19 cellular contexts compared by ENCODE assay signal in genomic region chr17:76789235-76789788, GRCh38. TPM values are rescaled to one million over a fixed set of nuclear protein-coding genes. Genes with fewer than 3 reads are reported as not detected.
DNase-seq lines count a peak whose midpoint lies in the region; ATAC-seq and TF ChIP-seq lines count a peak whose summit lies in the region.
"Had no signal": no experiment of that assay in that cellular context is flagged by ENCODE, and none has a peak within 500 bp of the region (broad histone marks: within the 10 kb centered on the region; RNA-seq: fewer than 3 reads in every experiment).

No MANE protein-coding gene starts in this region.

- H3K27me3 Mint-ChIP-seq in nephron progenitor cell (ENCODE audit: low read depth, poor library complexity) = peaks cover 2% of the 10 kb centered on the region
- H3K27me3 Mint-ChIP-seq in activated T-cell treated with anti-CD3 and anti-CD28 coated beads, Interleukin-2, amount 50 U/mL, for 72 hours (ENCODE audit: low read depth) = no peaks in the 10 kb centered on the region
- no peaks in the 10 kb centered on the region for H3K27me3 Mint-ChIP-seq in naive thymus-derived CD8-positive, alpha-beta T cell

- TF ChIP-seq EP300 in SK-N-SH (IDR thresholded peaks at IDR 0.05; ENCODE audit: borderline replicate concordance in 1 of 2, low read depth in 1 of 2, low read length in 1 of 2) = no peak; a peak in 1 of 4 replicates

- no peaks in the 10 kb centered on the region for H3K9me2 ChIP-seq in SK-N-SH

- H3K9me3 ChIP-seq in SK-N-SH = no peaks in the 10 kb centered on the region
- H3K9me3 ChIP-seq: neutrophil, right lobe of liver, suprapubic skin had no signal

- H2AFZ ChIP-seq in SK-N-SH (ENCODE audit: low read depth) = no peak overlapping the region

- H3K36me3 Mint-ChIP-seq in nephron progenitor cell (ENCODE audit: low read depth) = peaks cover 24% of the 10 kb centered on the region
- H3K36me3 Mint-ChIP-seq in activated T-cell treated with anti-CD3 and anti-CD28 coated beads, Interleukin-2, amount 50 U/mL, for 72 hours (ENCODE audit: insufficient read depth in 2 of 2) = peaks cover 0 to 1% of the 10 kb centered on the region in 2 donors
- H3K36me3 Mint-ChIP-seq in naive thymus-derived CD8-positive, alpha-beta T cell = peaks cover 0 to 3% (median 2%) of the 10 kb centered on the region in 3 donors

- no peaks in the 10 kb centered on the region for H3K79me2 ChIP-seq in SK-N-SH (ENCODE audit: insufficient read depth)

- 60% methylated on average over 8 of the region's 8 CpGs for WGBS in SK-N-SH (ENCODE audit: low lambda C conversion rate)

- DNase-seq in EH (ENCODE audit: low read depth) (peak; percentile 45), NCI-H146 treated with DMSO at 0.1 percent for 48 hours (lab: John Stamatoyannopoulos, UW; ENCODE audit: unreplicated experiment) (peak; percentile 84), SK-N-SH (peak; percentile 48), nephron progenitor cell (peak; percentile 16), head of caudate nucleus (no peak), T-helper 1 cell (no peak)
- no peak for DNase-seq in activated T-cell treated with anti-CD3 and anti-CD28 coated beads, Interleukin-2, amount 50 U/mL, for 72 hours
- no peak for DNase-seq in naive thymus-derived CD8-positive, alpha-beta T cell
- DNase-seq: activated effector memory CD4-positive, alpha-beta T cell treated with anti-CD3 and anti-CD28 coated beads, Interleukin-2, amount 50 U/mL, for 16 hours; glutamatergic neuron; HCEC 1CT; mesenchymal stem cell; right lobe of liver; stimulated activated CD4-positive, alpha-beta T cell treated with anti-CD3 and anti-CD28 coated beads, Interleukin-1b, Interleukin-23, amount 100 ng/mL, for 48 hours; WERI-Rb-1 had no signal

- peak overlapping the region in 1 of 2 experiments; percentile 77; a peak in 2 of 4 replicates for H3K27ac ChIP-seq in SK-N-SH (ENCODE audit: low read depth in 2 of 2, low read length in 1 of 2)
- H3K27ac ChIP-seq: epithelial cell of prostate, neutrophil, right lobe of liver, suprapubic skin, WERI-Rb-1 had no signal

- TF ChIP-seq CTCF in SK-N-SH (IDR thresholded peaks at IDR 0.05) (no peak), nephron progenitor cell (IDR thresholded peaks at IDR 0.05) (no peak)

- no peak overlapping the region for H3K4me3 ChIP-seq in SK-N-SH (ENCODE audit: low read depth in 2 of 2, low read length in 1 of 2)
- H3K4me3 ChIP-seq: right lobe of liver, suprapubic skin had no signal

- ATAC-seq in activated T-cell treated with anti-CD3 and anti-CD28 coated beads, Interleukin-2, amount 50 U/mL, for 72 hours (replicated peaks in 1 of 2) = no peak
- no peak for ATAC-seq in naive thymus-derived CD8-positive, alpha-beta T cell
- ATAC-seq: right lobe of liver had no signal

- no peaks in the 10 kb centered on the region for H3K27me3 ChIP-seq in SK-N-SH (ENCODE audit: insufficient read depth)
- H3K27me3 ChIP-seq: neutrophil, right lobe of liver, suprapubic skin had no signal

- no peak for TF ChIP-seq RAD21 in SK-N-SH (IDR thresholded peaks at IDR 0.05; ENCODE audit: low read length)

- peak overlapping the region; percentile 37 for H3K4me3 Mint-ChIP-seq in nephron progenitor cell
- no peak overlapping the region for H3K4me3 Mint-ChIP-seq in activated T-cell treated with anti-CD3 and anti-CD28 coated beads, Interleukin-2, amount 50 U/mL, for 72 hours
- H3K4me3 Mint-ChIP-seq in naive thymus-derived CD8-positive, alpha-beta T cell = no peak overlapping the region
- H3K4me3 Mint-ChIP-seq: CD14-positive monocyte had no signal

- H3K4me1 ChIP-seq in SK-N-SH (ENCODE audit: control insufficient read depth in 1 of 2, insufficient read depth in 2 of 2, low read depth in 1 of 2, low read length in 1 of 2) = peaks cover 11 to 15% of the 10 kb centered on the region in 2 experiments
- H3K4me1 ChIP-seq: right lobe of liver had no signal

- H3K9ac ChIP-seq in SK-N-SH = no peak overlapping the region

- H3K4me2 ChIP-seq in SK-N-SH = no peak overlapping the region

- H4K20me1 ChIP-seq in SK-N-SH (ENCODE audit: insufficient read depth) = no peaks in the 10 kb centered on the region

- CTCF ChIA-PET in SK-N-SH (lab: Yijun Ruan, JAX) = interaction anchor here (0.8 to 2.1 kb wide), 4 partner anchors 27 to 277 kb away, joined by 3 to 7 read pairs (median 4); no protein-coding TSS in a partner anchor

- intact Hi-C loops in head of caudate nucleus (cut with DNase I) = no loop called here

- H3K4me1 Mint-ChIP-seq in nephron progenitor cell = peaks cover 34% of the 10 kb centered on the region
- H3K4me1 Mint-ChIP-seq in activated T-cell treated with anti-CD3 and anti-CD28 coated beads, Interleukin-2, amount 50 U/mL, for 72 hours (ENCODE audit: low read depth) = peaks cover 12% of the 10 kb centered on the region
- H3K4me1 Mint-ChIP-seq in naive thymus-derived CD8-positive, alpha-beta T cell = peaks cover 10 to 18% (median 13%) of the 10 kb centered on the region in 4 donors

- H3K9me3 Mint-ChIP-seq in nephron progenitor cell = peaks cover 22% of the 10 kb centered on the region
- H3K9me3 Mint-ChIP-seq in activated T-cell treated with anti-CD3 and anti-CD28 coated beads, Interleukin-2, amount 50 U/mL, for 72 hours = peaks cover 0 to 3% of the 10 kb centered on the region in 2 donors
- H3K9me3 Mint-ChIP-seq in naive thymus-derived CD8-positive, alpha-beta T cell = peaks cover 0 to 4% (median 0%) of the 10 kb centered on the region in 9 donors

- H3K27ac Mint-ChIP-seq in nephron progenitor cell = peak overlapping the region; percentile 89
- no peak overlapping the region for H3K27ac Mint-ChIP-seq in activated T-cell treated with anti-CD3 and anti-CD28 coated beads, Interleukin-2, amount 50 U/mL, for 72 hours
- H3K27ac Mint-ChIP-seq in naive thymus-derived CD8-positive, alpha-beta T cell = peak overlapping the region in 2 of 10 donors; percentile 51 to 74
- H3K27ac Mint-ChIP-seq: CD14-positive monocyte had no signal

- H3F3A ChIP-seq in SK-N-SH (replicated peaks; ENCODE audit: insufficient read depth) = peaks cover 12% of the 10 kb centered on the region

- POLR2A ChIA-PET in SK-N-SH (lab: Yijun Ruan, JAX) = interaction anchor here (0.6 to 1.2 kb wide), 3 partner anchors 9 to 52 kb away, joined by 3 to 8 read pairs (median 4); partner anchors contain the start of gene SRSF2
- POLR2A ChIA-PET in naive thymus-derived CD8-positive, alpha-beta T cell (lab: Charles Lee) = no interaction called here

- H3K36me3 ChIP-seq in SK-N-SH (replicated peaks in 1 of 2; ENCODE audit: control insufficient read depth in 1 of 2, insufficient read depth in 2 of 2, low read length in 1 of 2) = no peaks in the 10 kb centered on the region
- H3K36me3 ChIP-seq: right lobe of liver, suprapubic skin had no signal

TF ChIP-seq in SK-N-SH, 30 proteins besides CTCF, POLR2A, EP300 and RAD21:
- 0 out of 2 replicates have a peak, but pooled peaks have one; percentile 36 for TF ChIP-seq TCF12 (IDR thresholded peaks at IDR 0.05)
- TF ChIP-seq SIN3A (IDR thresholded peaks at IDR 0.05; ENCODE audit: borderline replicate concordance, low read depth, low read length) = no peak
- no peak for TF ChIP-seq RCOR1 (IDR thresholded peaks at IDR 0.05; ENCODE audit: low read length)
- TF ChIP-seq GATA2 (CRISPR knock-in tag; IDR thresholded peaks at IDR 0.05) = peak; percentile 83

RNA-seq across cellular contexts. Expression of gene MFSD11, which starts 51.4 kb away (rescaled TPM):
- polyA plus RNA-seq in SK-N-SH (2012; rRNA removed) = 22.7 and 28.3 TPM in 2 replicates
- 24.9 and 26.3 TPM in 2 replicates for polyA plus RNA-seq in SK-N-SH (2012; cell fraction: cytosol; rRNA removed)
- 28.4 and 31.2 TPM in 2 replicates for polyA plus RNA-seq in SK-N-SH (2012; cell fraction: nucleus; rRNA removed)
- total RNA-seq in activated T-cell treated with anti-CD3 and anti-CD28 coated beads, Interleukin-2, amount 50 U/mL, for 72 hours = 10 to 100 TPM; 34.8 to 43.1 TPM
- total RNA-seq in naive thymus-derived CD8-positive, alpha-beta T cell = 10 to 100 TPM; 28.2 to 30.4 TPM
- 10 to 100 TPM; 18.1 to 23.6 (median 18.9) TPM for polyA plus RNA-seq in naive thymus-derived CD8-positive, alpha-beta T cell

RNA-seq across cellular contexts. Expression of gene SRSF2, which starts 52.2 kb away (rescaled TPM):
- 211 and 271 TPM in 2 replicates for polyA plus RNA-seq in SK-N-SH (2012; rRNA removed)
- 162 and 197 TPM in 2 replicates for polyA plus RNA-seq in SK-N-SH (2012; cell fraction: cytosol; rRNA removed)
- 1,226 and 1,940 TPM in 2 replicates for polyA plus RNA-seq in SK-N-SH (2012; cell fraction: nucleus; rRNA removed)
- 100 to 1,000 TPM; 260 to 275 TPM for total RNA-seq in activated T-cell treated with anti-CD3 and anti-CD28 coated beads, Interleukin-2, amount 50 U/mL, for 72 hours
- 100 to 1,000 TPM; 358 to 377 TPM for total RNA-seq in naive thymus-derived CD8-positive, alpha-beta T cell
- 100 to 1,000 TPM; 101 to 106 (median 105) TPM for polyA plus RNA-seq in naive thymus-derived CD8-positive, alpha-beta T cell

Comparison
In these comparisons a context has a peak if more than half of its experiments do, and no peak if none do; other contexts are left out.
1. DNase-seq: peak in EH (single experiment), NCI-H146 treated with DMSO at 0.1 percent for 48 hours (single experiment), SK-N-SH (single experiment) and nephron progenitor cell (single experiment); none in head of caudate nucleus (0 of 42), activated T-cell treated with anti-CD3 and anti-CD28 coated beads, Interleukin-2, amount 50 U/mL, for 72 hours (0 of 2), naive thymus-derived CD8-positive, alpha-beta T cell (0 of 10) and T-helper 1 cell (0 of 5).